Comparison of ENCODE assay signal across 9 cellular contexts in genomic region chr6:110528051-110528929, GRCh38. TPM values are rescaled to one million over a fixed set of nuclear protein-coding genes. Genes with fewer than 3 reads are reported as not detected.
DNase-seq lines count a peak whose midpoint lies in the region; ATAC-seq and TF ChIP-seq lines count a peak whose summit lies in the region.
"Had no signal": no experiment of that assay in that cellular context is flagged by ENCODE, and none has a peak within 500 bp of the region (broad histone marks: within the 10 kb centered on the region; RNA-seq: fewer than 3 reads in every experiment).

No MANE protein-coding gene starts in this region.

- H3K9me2 ChIP-seq in neural cell (ENCODE audit: insufficient read depth, low read length), result no peaks in the 10 kb centered on the region

- H3K4me3 ChIP-seq in epithelial cell of proximal tubule (ENCODE audit: low read depth, low read length) (no peak overlapping the region), neural cell (ENCODE audit: low read length) (no peak overlapping the region), upper lobe of left lung (no peak overlapping the region)

- peaks cover 5% of the 10 kb centered on the region for H3K27me3 Mint-ChIP-seq in activated CD8-positive, alpha-beta memory T cell treated with anti-CD3 and anti-CD28 coated beads, Interleukin-2, amount 10 ng/mL, durations not matched to agents 7 days and 5 days

- no peak for TF ChIP-seq POLR2A in upper lobe of left lung (IDR thresholded peaks at IDR 0.05)

- no peak overlapping the region for H3K9ac ChIP-seq in neural cell (ENCODE audit: low read length)

- 11 to 23% methylated on average over 5 of the region's 5 CpGs for WGBS in upper lobe of left lung, 2 donors

- no peaks in the 10 kb centered on the region for H3F3A ChIP-seq in neural cell (ENCODE audit: insufficient read depth, low read length, poor library complexity, severe bottlenecking)

- H3K9me3 Mint-ChIP-seq in activated CD8-positive, alpha-beta memory T cell treated with anti-CD3 and anti-CD28 coated beads, Interleukin-2, amount 10 ng/mL, durations not matched to agents 7 days and 5 days (ENCODE audit: low read depth), result no peaks in the 10 kb centered on the region

- no peak for TF ChIP-seq EP300 in neural cell (conservative IDR thresholded peaks at IDR 0.05; ENCODE audit: poor library complexity, severe bottlenecking)
- TF ChIP-seq EP300 in upper lobe of left lung (IDR thresholded peaks at IDR 0.05), result no peak

- H3K27me3 ChIP-seq in neural cell (ENCODE audit: insufficient read depth, low read depth, low read length), result no peaks in the 10 kb centered on the region
- H3K27me3 ChIP-seq in upper lobe of left lung, result no peaks in the 10 kb centered on the region

- H2AFZ ChIP-seq in neural cell (ENCODE audit: low read depth, low read length), result no peak overlapping the region

- H3K27ac Mint-ChIP-seq in activated CD8-positive, alpha-beta memory T cell treated with anti-CD3 and anti-CD28 coated beads, Interleukin-2, amount 10 ng/mL, durations not matched to agents 7 days and 5 days, result no peak overlapping the region

- peak; percentile 91 for TF ChIP-seq RAD21 in neural cell (conservative IDR thresholded peaks at IDR 0.05)

- H3K36me3 ChIP-seq in neural cell (ENCODE audit: insufficient read depth, low read length), result no peaks in the 10 kb centered on the region
- H3K36me3 ChIP-seq in upper lobe of left lung, result no peaks in the 10 kb centered on the region

- H3K9me3 ChIP-seq in neural cell (ENCODE audit: low read length) (no peaks in the 10 kb centered on the region), upper lobe of left lung (no peaks in the 10 kb centered on the region)

- H3K4me2 ChIP-seq in neural cell (ENCODE audit: low read length), result no peak overlapping the region

- H3K27ac ChIP-seq in neural cell (ENCODE audit: low read length) (no peak overlapping the region), upper lobe of left lung (no peak overlapping the region)

- peak; percentile 81 for TF ChIP-seq CTCF in epithelial cell of proximal tubule (conservative IDR thresholded peaks at IDR 0.05; ENCODE audit: low read depth, low read length)
- TF ChIP-seq CTCF in neural cell (IDR thresholded peaks at IDR 0.05; ENCODE audit: poor library complexity, severe bottlenecking), result peak; percentile 89
- peak; percentile 47 to 76 (median 60) for TF ChIP-seq CTCF in upper lobe of left lung (IDR thresholded peaks at IDR 0.05)

- DNase-seq in DMS114 treated with DMSO at 0.1 percent for 48 hours (lab: John Stamatoyannopoulos, UW; ENCODE audit: unreplicated experiment), result peak; percentile 46
- DNase-seq in HK-2 (ENCODE audit: unreplicated experiment), result peak; percentile 16
- peak; percentile 66 for DNase-seq in NOMO-1 treated with DMSO at 0.1 percent for 48 hours (lab: John Stamatoyannopoulos, UW; ENCODE audit: unreplicated experiment)
- peak; percentile 71 for DNase-seq in activated CD8-positive, alpha-beta memory T cell treated with anti-CD3 and anti-CD28 coated beads, Interleukin-2, amount 10 ng/mL, durations not matched to agents 7 days and 5 days
- DNase-seq in epithelial cell of proximal tubule (ENCODE audit: low read depth), result peak; percentile 69
- peak in 1 of 2 donors; percentile 32 for DNase-seq in upper lobe of left lung

- no peaks in the 10 kb centered on the region for H4K20me1 ChIP-seq in neural cell (ENCODE audit: insufficient read depth)

- peaks cover 16% of the 10 kb centered on the region for H3K4me1 Mint-ChIP-seq in activated CD8-positive, alpha-beta memory T cell treated with anti-CD3 and anti-CD28 coated beads, Interleukin-2, amount 10 ng/mL, durations not matched to agents 7 days and 5 days

- CTCF ChIA-PET in activated CD8-positive, alpha-beta memory T cell treated with anti-CD3 and anti-CD28 coated beads, Interleukin-2, amount 10 ng/mL, durations not matched to agents 7 days and 5 days (lab: Charles Lee), result interaction anchor here (0.6 to 1.8 kb wide), 19 partner anchors 9 to 682 kb away, joined by 3 to 7 read pairs (median 4); partner anchors contain the start of gene CDK19

- H3K4me3 Mint-ChIP-seq in activated CD8-positive, alpha-beta memory T cell treated with anti-CD3 and anti-CD28 coated beads, Interleukin-2, amount 10 ng/mL, durations not matched to agents 7 days and 5 days, result no peak overlapping the region

- H3K4me1 ChIP-seq in upper lobe of left lung, result peaks cover 0 to 7% (median 2%) of the 10 kb centered on the region in 4 donors

- peak; percentile 63 for ATAC-seq in activated CD8-positive, alpha-beta memory T cell treated with anti-CD3 and anti-CD28 coated beads, Interleukin-2, amount 10 ng/mL, durations not matched to agents 7 days and 5 days
- ATAC-seq in upper lobe of left lung (ENCODE audit: low FRiP score in 2 of 2) (peak in 1 of 2 donors; percentile 85), HG03135 (IDR thresholded peaks at IDR 0.05; ENCODE audit: unreplicated experiment) (no peak)

- H3K79me2 ChIP-seq in neural cell (replicated peaks; ENCODE audit: insufficient read depth, low read length), result no peaks in the 10 kb centered on the region

- no peaks in the 10 kb centered on the region for H3K36me3 Mint-ChIP-seq in activated CD8-positive, alpha-beta memory T cell treated with anti-CD3 and anti-CD28 coated beads, Interleukin-2, amount 10 ng/mL, durations not matched to agents 7 days and 5 days

TF ChIP-seq in neural cell, 6 proteins besides CTCF, POLR2A, EP300 and RAD21:
- TF ChIP-seq SMC3 (conservative IDR thresholded peaks at IDR 0.05; ENCODE audit: poor library complexity), result peak; percentile 91
- TF ChIP-seq, protein P1, sequence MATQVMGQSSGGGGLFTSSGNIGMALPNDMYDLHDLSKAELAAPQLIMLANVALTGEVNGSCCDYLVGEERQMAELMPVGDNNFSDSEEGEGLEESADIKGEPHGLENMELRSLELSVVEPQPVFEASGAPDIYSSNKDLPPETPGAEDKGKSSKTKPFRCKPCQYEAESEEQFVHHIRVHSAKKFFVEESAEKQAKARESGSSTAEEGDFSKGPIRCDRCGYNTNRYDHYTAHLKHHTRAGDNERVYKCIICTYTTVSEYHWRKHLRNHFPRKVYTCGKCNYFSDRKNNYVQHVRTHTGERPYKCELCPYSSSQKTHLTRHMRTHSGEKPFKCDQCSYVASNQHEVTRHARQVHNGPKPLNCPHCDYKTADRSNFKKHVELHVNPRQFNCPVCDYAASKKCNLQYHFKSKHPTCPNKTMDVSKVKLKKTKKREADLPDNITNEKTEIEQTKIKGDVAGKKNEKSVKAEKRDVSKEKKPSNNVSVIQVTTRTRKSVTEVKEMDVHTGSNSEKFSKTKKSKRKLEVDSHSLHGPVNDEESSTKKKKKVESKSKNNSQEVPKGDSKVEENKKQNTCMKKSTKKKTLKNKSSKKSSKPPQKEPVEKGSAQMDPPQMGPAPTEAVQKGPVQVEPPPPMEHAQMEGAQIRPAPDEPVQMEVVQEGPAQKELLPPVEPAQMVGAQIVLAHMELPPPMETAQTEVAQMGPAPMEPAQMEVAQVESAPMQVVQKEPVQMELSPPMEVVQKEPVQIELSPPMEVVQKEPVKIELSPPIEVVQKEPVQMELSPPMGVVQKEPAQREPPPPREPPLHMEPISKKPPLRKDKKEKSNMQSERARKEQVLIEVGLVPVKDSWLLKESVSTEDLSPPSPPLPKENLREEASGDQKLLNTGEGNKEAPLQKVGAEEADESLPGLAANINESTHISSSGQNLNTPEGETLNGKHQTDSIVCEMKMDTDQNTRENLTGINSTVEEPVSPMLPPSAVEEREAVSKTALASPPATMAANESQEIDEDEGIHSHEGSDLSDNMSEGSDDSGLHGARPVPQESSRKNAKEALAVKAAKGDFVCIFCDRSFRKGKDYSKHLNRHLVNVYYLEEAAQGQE (IDR thresholded peaks at IDR 0.05; ENCODE audit: borderline replicate concordance), result no peak
- TF ChIP-seq TAF1 (IDR thresholded peaks at IDR 0.05; ENCODE audit: low read depth), result no peak
- no peak for TF ChIP-seq EZH2 (IDR thresholded peaks at IDR 0.05; ENCODE audit: borderline replicate concordance, insufficient read depth, low read length, poor library complexity, severe bottlenecking)
- TF ChIP-seq MXI1 (conservative IDR thresholded peaks at IDR 0.05; ENCODE audit: poor library complexity, severe bottlenecking), result no peak
- TF ChIP-seq POLR2AphosphoS5 (IDR thresholded peaks at IDR 0.05), result no peak

RNA-seq across cellular contexts. Expression of gene SLC22A16, which starts 51.9 kb away (rescaled TPM):
- total RNA-seq in activated CD8-positive, alpha-beta memory T cell treated with anti-CD3 and anti-CD28 coated beads, Interleukin-2, amount 10 ng/mL, durations not matched to agents 7 days and 5 days, result not detected
- total RNA-seq in epithelial cell of proximal tubule, result 0.14 TPM in 1 of 2 replicates, not detected in the other
- not detected in 2 replicates for polyA plus RNA-seq in neural cell
- not detected in 2 replicates for polyA minus RNA-seq in neural cell
- total RNA-seq in upper lobe of left lung, result 1 to 10 TPM in 1 of 6 donors, under 1 TPM in 3, not detected in 2; 0.20 to 1.7 (median 0.59) TPM
- total RNA-seq: activated CD8-positive, alpha-beta memory T cell treated with anti-CD3 and anti-CD28 coated beads for 36 hours had no signal
